14 cellular contexts compared by ENCODE assay signal in the genomic region with DNA sequence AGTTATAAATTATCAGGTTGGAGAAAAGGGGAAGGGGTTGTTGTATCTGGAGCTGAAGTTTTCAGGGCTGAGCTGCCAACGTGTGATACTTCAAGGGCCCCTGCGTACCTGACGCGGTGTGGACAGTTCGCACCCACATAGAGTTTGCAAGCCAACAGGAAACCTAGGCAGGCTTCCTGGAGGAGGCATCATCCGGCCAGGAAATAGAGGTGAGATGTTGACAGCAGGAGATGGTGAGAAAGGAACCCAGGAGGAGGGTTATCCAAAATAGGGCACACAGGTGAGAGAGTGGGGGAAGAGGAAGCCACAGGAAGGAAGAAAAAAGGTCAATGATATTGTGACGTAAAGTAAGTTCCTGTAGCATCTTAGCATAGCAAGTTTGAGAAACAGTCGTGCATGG.
DNase-seq lines count a peak whose midpoint lies in the region; ATAC-seq, FAIRE-seq and TF ChIP-seq lines count a peak whose summit lies in the region.
"Had no signal": no experiment of that assay in that cellular context is flagged by ENCODE, and none has a peak within 500 bp of the region (broad histone marks: within the 10 kb centered on the region; RNA-seq: fewer than 3 reads in every experiment).

No MANE protein-coding gene starts in this region.

- H3K79me2 ChIP-seq in astrocyte (ENCODE audit: insufficient read depth, low read length) = no peaks in the 10 kb centered on the region

- DNase-seq in CD4-positive, CD25-positive, alpha-beta regulatory T cell = peak in 1 of 3 donors; percentile 55
- DNase-seq in GM12892 (ENCODE audit: insufficient read length) (no peak), astrocyte (ENCODE audit: low read depth) (no peak), natural killer cell (no peak), tibial nerve (ENCODE audit: low spot score in 2 of 2) (no peak)
- DNase-seq: ACHN, GOT3, KG1, NCI-H1436, NCI-H2081, NCI-H774, RPMI8226 had no signal

- no peaks in the 10 kb centered on the region for H3K27me3 ChIP-seq in CD4-positive, CD25-positive, alpha-beta regulatory T cell (ENCODE audit: control insufficient read depth, insufficient read depth, low read length)
- H3K27me3 ChIP-seq in astrocyte (ENCODE audit: insufficient read depth, low read length) (no peaks in the 10 kb centered on the region), tibial nerve (no peaks in the 10 kb centered on the region)

- peaks cover 41% of the 10 kb centered on the region for H3K36me3 Mint-ChIP-seq in CD4-positive, CD25-positive, alpha-beta regulatory T cell
- H3K36me3 Mint-ChIP-seq in astrocyte (ENCODE audit: low read depth, unreplicated experiment) (peaks cover 24% of the 10 kb centered on the region), natural killer cell (no peaks in the 10 kb centered on the region)

- TF ChIP-seq EP300 in tibial nerve (IDR thresholded peaks at IDR 0.05) = no peak

- H3K9ac ChIP-seq in astrocyte (ENCODE audit: low read length) = no peak overlapping the region

- peak overlapping the region in 2 of 3 donors; percentile 72 to 94 for H3K27ac Mint-ChIP-seq in CD4-positive, CD25-positive, alpha-beta regulatory T cell
- H3K27ac Mint-ChIP-seq in astrocyte (ENCODE audit: unreplicated experiment) = peak overlapping the region; percentile 69
- peak overlapping the region; percentile 4 to 85 for H3K27ac Mint-ChIP-seq in natural killer cell

- no peaks in the 10 kb centered on the region for H3K9me3 ChIP-seq in CD4-positive, CD25-positive, alpha-beta regulatory T cell (ENCODE audit: control insufficient read depth in 2 of 2, low read length in 2 of 2)
- H3K9me3 ChIP-seq in astrocyte (ENCODE audit: insufficient read depth, low read depth, low read length) (no peaks in the 10 kb centered on the region), tibial nerve (no peaks in the 10 kb centered on the region)

- TF ChIP-seq POLR2A in GM12892 (IDR thresholded peaks at IDR 0.05; ENCODE audit: low read depth, low read length) = no peak
- TF ChIP-seq POLR2A in tibial nerve (IDR thresholded peaks at IDR 0.05) = no peak

- H2AFZ ChIP-seq in astrocyte (ENCODE audit: low read depth, low read length) = no peak overlapping the region

- peak overlapping the region in 1 of 4 donors; percentile 39 for H3K4me3 Mint-ChIP-seq in CD4-positive, CD25-positive, alpha-beta regulatory T cell
- H3K4me3 Mint-ChIP-seq in astrocyte (ENCODE audit: unreplicated experiment) (no peak overlapping the region), natural killer cell (no peak overlapping the region)

- no peaks in the 10 kb centered on the region for H4K20me1 ChIP-seq in astrocyte (ENCODE audit: insufficient read depth, low read length)

- ATAC-seq in CD4-positive, CD25-positive, alpha-beta regulatory T cell (ENCODE audit: low read depth in 2 of 2) = peak in 1 of 2 donors; percentile 44
- ATAC-seq in natural killer cell (peak in 1 of 3 donors; percentile 26), HG03097 (IDR thresholded peaks at IDR 0.05; ENCODE audit: low FRiP score, unreplicated experiment) (no peak), GM21619 (IDR thresholded peaks at IDR 0.05; ENCODE audit: unreplicated experiment) (no peak)

- H3K36me3 ChIP-seq in CD4-positive, CD25-positive, alpha-beta regulatory T cell (ENCODE audit: control insufficient read depth, insufficient read depth, low read length) = no peaks in the 10 kb centered on the region
- H3K36me3 ChIP-seq in astrocyte (ENCODE audit: insufficient read depth, low read length) = no peaks in the 10 kb centered on the region
- H3K36me3 ChIP-seq in tibial nerve = peaks cover 0 to 22% (median 0%) of the 10 kb centered on the region in 3 donors

- intact Hi-C loops in natural killer cell (cut with micrococcal nuclease) = no loop called here

- WGBS in tibial nerve, 2 donors = 90 to 91% methylated on average over 8 of the region's 8 CpGs

- peaks cover 10 to 36% (median 12%) of the 10 kb centered on the region in 4 donors for H3K4me1 Mint-ChIP-seq in CD4-positive, CD25-positive, alpha-beta regulatory T cell
- H3K4me1 Mint-ChIP-seq in astrocyte (ENCODE audit: low read depth, unreplicated experiment) = peaks cover 3% of the 10 kb centered on the region
- peaks cover 12 to 20% of the 10 kb centered on the region in 2 donors for H3K4me1 Mint-ChIP-seq in natural killer cell

- H3K4me2 ChIP-seq in astrocyte (ENCODE audit: low read length) = no peak overlapping the region

- FAIRE-seq in GM12892 (lab: Jason Lieb, UNC) (peak; percentile 5), astrocyte (lab: Jason Lieb, UNC) (no peak)

- H3K9me3 Mint-ChIP-seq in CD4-positive, CD25-positive, alpha-beta regulatory T cell = peaks cover 0 to 3% (median 0%) of the 10 kb centered on the region in 7 donors
- H3K9me3 Mint-ChIP-seq in astrocyte (ENCODE audit: unreplicated experiment) (peaks cover 4% of the 10 kb centered on the region), natural killer cell (no peaks in the 10 kb centered on the region)

- H3K4me1 ChIP-seq in CD4-positive, CD25-positive, alpha-beta regulatory T cell (ENCODE audit: control insufficient read depth, insufficient read depth, low read length, poor library complexity, severe bottlenecking) = peaks cover 8% of the 10 kb centered on the region
- peaks cover 7% of the 10 kb centered on the region for H3K4me1 ChIP-seq in astrocyte (ENCODE audit: insufficient read depth, low read length)
- H3K4me1 ChIP-seq in tibial nerve = no peaks in the 10 kb centered on the region

- H3K27me3 Mint-ChIP-seq in CD4-positive, CD25-positive, alpha-beta regulatory T cell = no peaks in the 10 kb centered on the region
- H3K27me3 Mint-ChIP-seq in astrocyte (ENCODE audit: low read depth, unreplicated experiment) (no peaks in the 10 kb centered on the region), natural killer cell (ENCODE audit: low read depth in 2 of 2) (no peaks in the 10 kb centered on the region)

- no peak overlapping the region for H3K27ac ChIP-seq in CD4-positive, CD25-positive, alpha-beta regulatory T cell (ENCODE audit: insufficient read depth, low read length, poor library complexity, severe bottlenecking)
- H3K27ac ChIP-seq in astrocyte (ENCODE audit: low read depth, low read length) (no peak overlapping the region), tibial nerve (no peak overlapping the region)

- peak overlapping the region; percentile 15 for H3K4me3 ChIP-seq in CD4-positive, CD25-positive, alpha-beta regulatory T cell (ENCODE audit: low read depth, low read length)
- no peak overlapping the region for H3K4me3 ChIP-seq in astrocyte (ENCODE audit: insufficient read depth, low read depth, low read length)
- H3K4me3 ChIP-seq in tibial nerve = no peak overlapping the region

- no peak for TF ChIP-seq CTCF in astrocyte (IDR thresholded peaks at IDR 0.05; ENCODE audit: insufficient read depth, low read depth, low read length)
- no peak for TF ChIP-seq CTCF in natural killer cell (IDR thresholded peaks at IDR 0.05)
- no peak for TF ChIP-seq CTCF in tibial nerve (IDR thresholded peaks at IDR 0.05)
